12 cellular contexts compared by ENCODE assay signal in genomic region chr15:38557855-38558713, GRCh38. TPM values are rescaled to one million over a fixed set of nuclear protein-coding genes. Genes with fewer than 3 reads are reported as not detected.
DNase-seq lines count a peak whose midpoint lies in the region; ATAC-seq, FAIRE-seq and TF ChIP-seq lines count a peak whose summit lies in the region.
"Had no signal": no experiment of that assay in that cellular context is flagged by ENCODE, and none has a peak within 500 bp of the region (broad histone marks: within the 10 kb centered on the region; RNA-seq: fewer than 3 reads in every experiment).

No MANE protein-coding gene starts in this region.

- no peak overlapping the region for H2AFZ ChIP-seq in astrocyte (ENCODE audit: low read depth, low read length)

- H3K27me3 ChIP-seq in astrocyte (ENCODE audit: insufficient read depth, low read length), result peaks cover 5% of the 10 kb centered on the region
- H3K27me3 ChIP-seq in small intestine (ENCODE audit: control insufficient read depth in 2 of 2, insufficient read depth in 2 of 2, low read length in 2 of 2), result no peaks in the 10 kb centered on the region

- peak overlapping the region; percentile 92 for H3K4me3 Mint-ChIP-seq in activated T-cell treated with anti-CD3 and anti-CD28 coated beads, Interleukin-2, amount 50 U/mL, for 24 hours
- no peak overlapping the region for H3K4me3 Mint-ChIP-seq in astrocyte (ENCODE audit: unreplicated experiment)

- peaks cover 100% of the 10 kb centered on the region for H3K4me1 Mint-ChIP-seq in activated T-cell treated with anti-CD3 and anti-CD28 coated beads, Interleukin-2, amount 50 U/mL, for 24 hours (ENCODE audit: low read depth)
- H3K4me1 Mint-ChIP-seq in astrocyte (ENCODE audit: low read depth, unreplicated experiment), result peaks cover 38% of the 10 kb centered on the region

- H3K4me1 ChIP-seq in astrocyte (ENCODE audit: insufficient read depth, low read length), result peaks cover 11% of the 10 kb centered on the region
- peaks cover 3 to 6% of the 10 kb centered on the region in 2 donors for H3K4me1 ChIP-seq in small intestine (ENCODE audit: control insufficient read depth in 2 of 2, insufficient read depth in 1 of 2, low read depth in 1 of 2, low read length in 1 of 2)

- no peak overlapping the region for H3K9ac ChIP-seq in astrocyte (ENCODE audit: low read length)

- WGBS in small intestine, 3 donors, result 57 to 61% (median 58%) methylated on average over 14 of the region's 14 CpGs

- no peak overlapping the region for H3K4me2 ChIP-seq in astrocyte (ENCODE audit: low read length)

- H4K20me1 ChIP-seq in astrocyte (ENCODE audit: insufficient read depth, low read length), result no peaks in the 10 kb centered on the region

- peak overlapping the region; percentile 96 for H3K27ac Mint-ChIP-seq in activated T-cell treated with anti-CD3 and anti-CD28 coated beads, Interleukin-2, amount 50 U/mL, for 24 hours
- H3K27ac Mint-ChIP-seq in astrocyte (ENCODE audit: unreplicated experiment), result peak overlapping the region; percentile 77

- ATAC-seq in HG03139 (IDR thresholded peaks at IDR 0.05; ENCODE audit: unreplicated experiment), result no peak

- peaks cover 87% of the 10 kb centered on the region for H3K36me3 ChIP-seq in KOPT-K1 (ENCODE audit: insufficient read depth, low read length)
- H3K36me3 ChIP-seq in astrocyte (ENCODE audit: insufficient read depth, low read length), result no peaks in the 10 kb centered on the region
- H3K36me3 ChIP-seq in small intestine (ENCODE audit: control insufficient read depth in 2 of 2, insufficient read depth in 2 of 2, low read length in 2 of 2), result no peaks in the 10 kb centered on the region

- no peak for DNase-seq in activated T-cell treated with anti-CD3 and anti-CD28 coated beads, Interleukin-2, amount 50 U/mL, for 24 hours
- no peak for DNase-seq in activated T-cell treated with anti-CD3 and anti-CD28 coated beads, Interleukin-2, amount 50 U/mL, for 48 hours
- no peak for DNase-seq in astrocyte (ENCODE audit: low read depth)
- peak; percentile 16 for DNase-seq in small intestine
- DNase-seq in ureter (ENCODE audit: low spot score), result no peak
- no peak for DNase-seq in superior temporal gyrus (ENCODE audit: extremely low spot score)
- DNase-seq: anterior cingulate cortex, Right ventricle myocardium superior, T1000 had no signal

- FAIRE-seq in astrocyte (lab: Jason Lieb, UNC) (no peak), small intestine (lab: Jason Lieb, UNC) (no peak)
- FAIRE-seq: D721Med had no signal

- no peaks in the 10 kb centered on the region for H3K9me3 Mint-ChIP-seq in activated T-cell treated with anti-CD3 and anti-CD28 coated beads, Interleukin-2, amount 50 U/mL, for 24 hours
- H3K9me3 Mint-ChIP-seq in astrocyte (ENCODE audit: unreplicated experiment), result no peaks in the 10 kb centered on the region

- no peaks in the 10 kb centered on the region for H3K27me3 Mint-ChIP-seq in activated T-cell treated with anti-CD3 and anti-CD28 coated beads, Interleukin-2, amount 50 U/mL, for 24 hours
- peaks cover 18% of the 10 kb centered on the region for H3K27me3 Mint-ChIP-seq in astrocyte (ENCODE audit: low read depth, unreplicated experiment)

- H3K9me3 ChIP-seq in KOPT-K1 (ENCODE audit: insufficient read depth, low read length, poor library complexity, severe bottlenecking) (no peaks in the 10 kb centered on the region), astrocyte (ENCODE audit: insufficient read depth, low read depth, low read length) (no peaks in the 10 kb centered on the region), small intestine (ENCODE audit: control insufficient read depth, low read depth) (no peaks in the 10 kb centered on the region)

- peak overlapping the region; percentile 30 for H3K27ac ChIP-seq in KOPT-K1 (ENCODE audit: low read depth, low read length, poor library complexity, severe bottlenecking)
- no peak overlapping the region for H3K27ac ChIP-seq in astrocyte (ENCODE audit: low read depth, low read length)
- peak overlapping the region in 1 of 2 donors; percentile 51 for H3K27ac ChIP-seq in small intestine (ENCODE audit: low read depth in 1 of 2, low read length in 1 of 2)

- no peak for TF ChIP-seq CTCF in astrocyte (IDR thresholded peaks at IDR 0.05; ENCODE audit: insufficient read depth, low read depth, low read length)

- H3K4me3 ChIP-seq in astrocyte (ENCODE audit: insufficient read depth, low read depth, low read length) (no peak overlapping the region), small intestine (ENCODE audit: low read depth in 1 of 2, low read length in 2 of 2) (no peak overlapping the region)

- H3K79me2 ChIP-seq in astrocyte (ENCODE audit: insufficient read depth, low read length), result no peaks in the 10 kb centered on the region

- H3K36me3 Mint-ChIP-seq in activated T-cell treated with anti-CD3 and anti-CD28 coated beads, Interleukin-2, amount 50 U/mL, for 24 hours (ENCODE audit: low read depth), result peaks cover 100% of the 10 kb centered on the region
- no peaks in the 10 kb centered on the region for H3K36me3 Mint-ChIP-seq in astrocyte (ENCODE audit: low read depth, unreplicated experiment)

RNA-seq across cellular contexts. Expression of gene RASGRP1, which starts 6.5 kb away (rescaled TPM):
- total RNA-seq in astrocyte (0.50 and 1.4 TPM in 2 replicates), ureter (1.8 TPM)
- polyA plus RNA-seq in small intestine, result under 1 TPM; 0.45 to 0.64 (median 0.54) TPM
